1 cellular context compared by ENCODE assay signal in the genomic region with DNA sequence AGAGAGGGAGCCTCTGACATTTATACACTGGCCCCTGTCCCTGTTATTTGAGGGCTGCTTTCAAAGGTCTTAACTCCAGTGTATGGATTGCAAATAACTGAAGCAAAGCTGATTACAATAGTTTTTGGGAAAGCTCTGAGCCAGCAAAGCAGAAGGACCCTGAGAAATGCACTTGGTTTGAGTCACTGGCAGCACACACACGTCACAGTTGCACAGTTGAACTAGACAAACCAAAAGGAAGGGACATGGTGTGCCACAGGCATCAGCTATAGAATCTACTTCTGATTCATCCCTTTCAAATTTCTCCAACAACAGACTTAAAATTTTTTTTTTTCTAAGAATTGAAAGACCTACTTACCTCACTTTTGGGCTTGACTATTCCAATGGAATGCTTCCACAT.
TF ChIP-seq lines count a peak whose summit lies in the region.

No MANE protein-coding gene starts in this region.

TF ChIP-seq in IMR-90, 13 proteins besides CTCF, POLR2A, EP300 and RAD21:
- TF ChIP-seq CHD1 (IDR thresholded peaks at IDR 0.05; ENCODE audit: low read depth, low read length) (no peak), MXI1 (IDR thresholded peaks at IDR 0.05; ENCODE audit: borderline replicate concordance, low read depth, low read length) (no peak), RCOR1 (IDR thresholded peaks at IDR 0.05; ENCODE audit: insufficient replicate concordance, low read length) (no peak), FOS (IDR thresholded peaks at IDR 0.05; ENCODE audit: low read depth, low read length) (no peak), NFE2L2 (IDR thresholded peaks at IDR 0.05; ENCODE audit: low read depth, low read length) (no peak)
- TF ChIP-seq, protein P1, sequence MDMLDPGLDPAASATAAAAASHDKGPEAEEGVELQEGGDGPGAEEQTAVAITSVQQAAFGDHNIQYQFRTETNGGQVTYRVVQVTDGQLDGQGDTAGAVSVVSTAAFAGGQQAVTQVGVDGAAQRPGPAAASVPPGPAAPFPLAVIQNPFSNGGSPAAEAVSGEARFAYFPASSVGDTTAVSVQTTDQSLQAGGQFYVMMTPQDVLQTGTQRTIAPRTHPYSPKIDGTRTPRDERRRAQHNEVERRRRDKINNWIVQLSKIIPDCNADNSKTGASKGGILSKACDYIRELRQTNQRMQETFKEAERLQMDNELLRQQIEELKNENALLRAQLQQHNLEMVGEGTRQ (IDR thresholded peaks at IDR 0.05; ENCODE audit: low read depth, low read length): no peak
